14 cellular contexts compared by ENCODE assay signal in the genomic region with DNA sequence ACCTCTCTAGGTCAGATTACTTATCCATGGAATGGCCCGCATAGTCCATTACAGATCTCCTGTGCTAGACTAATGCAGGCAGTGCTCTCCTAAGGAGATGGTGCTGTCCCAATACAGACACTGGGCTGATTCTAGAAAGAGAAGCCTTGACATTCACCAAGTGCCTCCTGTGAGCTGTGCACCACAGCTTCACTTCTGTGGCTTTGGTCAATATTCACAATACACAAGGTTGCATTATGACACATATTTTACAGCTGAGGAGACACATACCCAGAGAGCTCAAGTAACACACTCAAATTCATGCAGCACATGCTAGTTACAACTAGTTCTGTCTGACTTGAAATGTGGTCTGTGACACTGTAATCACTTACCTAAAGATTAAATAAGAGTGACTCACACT. TPM values are rescaled to one million over a fixed set of nuclear protein-coding genes. Genes with fewer than 3 reads are reported as not detected.
DNase-seq lines count a peak whose midpoint lies in the region; ATAC-seq and TF ChIP-seq lines count a peak whose summit lies in the region.
"Had no signal": no experiment of that assay in that cellular context is flagged by ENCODE, and none has a peak within 500 bp of the region (broad histone marks: within the 10 kb centered on the region; RNA-seq: fewer than 3 reads in every experiment).

No MANE protein-coding gene starts in this region.

- no peaks in the 10 kb centered on the region for H3K9me3 Mint-ChIP-seq in activated CD8-positive, alpha-beta T cell treated with anti-CD3 and anti-CD28 coated beads for 36 hours
- H3K9me3 Mint-ChIP-seq: naive thymus-derived CD8-positive, alpha-beta T cell; type B pancreatic cell had no signal

- no peaks in the 10 kb centered on the region for H3K27me3 ChIP-seq in prostate gland (replicated peaks; ENCODE audit: insufficient read depth)

- no peak for TF ChIP-seq POLR2A in prostate gland (IDR thresholded peaks at IDR 0.05)

- ATAC-seq in HG03097 (IDR thresholded peaks at IDR 0.05; ENCODE audit: low FRiP score, unreplicated experiment), result peak; percentile 55
- ATAC-seq in activated CD8-positive, alpha-beta T cell treated with anti-CD3 and anti-CD28 coated beads for 36 hours, result peak; percentile 89

- CTCF ChIA-PET in activated CD8-positive, alpha-beta T cell treated with anti-CD3 and anti-CD28 coated beads for 36 hours (lab: Charles Lee), result interaction anchor here (1.0 to 6.6 kb wide), 8 partner anchors 14 to 482 kb away, joined by 3 to 53 read pairs (median 4); no protein-coding TSS in a partner anchor

- no peaks in the 10 kb centered on the region for H3K36me3 Mint-ChIP-seq in activated CD8-positive, alpha-beta T cell treated with anti-CD3 and anti-CD28 coated beads for 36 hours (ENCODE audit: low read depth)
- H3K36me3 Mint-ChIP-seq: naive thymus-derived CD8-positive, alpha-beta T cell; type B pancreatic cell had no signal

- peak; percentile 50 for DNase-seq in stimulated activated CD4-positive, alpha-beta T cell treated with anti-CD3 and anti-CD28 coated beads, Interleukin-1b, Interleukin-23, amount 100 ng/mL, for 48 hours
- DNase-seq in stimulated activated CD4-positive, alpha-beta T cell treated with anti-CD3 and anti-CD28 coated beads, Interleukin-2, amount 100 ng/mL, for 24 hours, result no peak
- DNase-seq in activated CD8-positive, alpha-beta T cell treated with anti-CD3 and anti-CD28 coated beads for 36 hours, result peak; percentile 66
- DNase-seq in OCI-M2 (lab: John Stamatoyannopoulos, UW; ENCODE audit: unreplicated experiment), result no peak
- DNase-seq in prostate gland (ENCODE audit: low spot score), result no peak
- DNase-seq in AML-193 (lab: John Stamatoyannopoulos, UW), result no peak
- DNase-seq in NCI-H774 (lab: John Stamatoyannopoulos, UW), result no peak
- DNase-seq: Caco-2; naive thymus-derived CD8-positive, alpha-beta T cell; NCI-H1105 treated with DMSO at 0.1 percent for 48 hours; SHP77 treated with DMSO at 0.1 percent for 48 hours had no signal

- H3K27ac ChIP-seq in prostate gland, result no peak overlapping the region
- H3K27ac ChIP-seq: coronary artery had no signal

- no peak for TF ChIP-seq CTCF in activated CD8-positive, alpha-beta T cell treated with anti-CD3 and anti-CD28 coated beads for 36 hours (IDR thresholded peaks at IDR 0.05)
- no peak for TF ChIP-seq CTCF in prostate gland (IDR thresholded peaks at IDR 0.05)

- H3K27me3 Mint-ChIP-seq in activated CD8-positive, alpha-beta T cell treated with anti-CD3 and anti-CD28 coated beads for 36 hours, result peaks cover 52% of the 10 kb centered on the region
- H3K27me3 Mint-ChIP-seq: type B pancreatic cell had no signal

- peaks cover 30% of the 10 kb centered on the region for H3K4me1 Mint-ChIP-seq in activated CD8-positive, alpha-beta T cell treated with anti-CD3 and anti-CD28 coated beads for 36 hours (ENCODE audit: low read depth)

- H3K27ac Mint-ChIP-seq in activated CD8-positive, alpha-beta T cell treated with anti-CD3 and anti-CD28 coated beads for 36 hours, result no peak overlapping the region
- H3K27ac Mint-ChIP-seq: naive thymus-derived CD8-positive, alpha-beta T cell; type B pancreatic cell had no signal

- no peaks in the 10 kb centered on the region for H3K9me3 ChIP-seq in prostate gland
- H3K9me3 ChIP-seq: Caco-2 had no signal

- H3K4me1 ChIP-seq in prostate gland (replicated peaks), result no peaks in the 10 kb centered on the region
- H3K4me1 ChIP-seq: Caco-2 had no signal

- H3K4me3 Mint-ChIP-seq in activated CD8-positive, alpha-beta T cell treated with anti-CD3 and anti-CD28 coated beads for 36 hours, result no peak overlapping the region
- H3K4me3 Mint-ChIP-seq: naive thymus-derived CD8-positive, alpha-beta T cell; type B pancreatic cell had no signal

- POLR2A ChIA-PET in activated CD8-positive, alpha-beta T cell treated with anti-CD3 and anti-CD28 coated beads for 36 hours (lab: Charles Lee), result no interaction called here

- no peak overlapping the region for H3K4me3 ChIP-seq in prostate gland
- H3K4me3 ChIP-seq: coronary artery had no signal

- WGBS in prostate gland, result 100% methylated on average over 1 of the region's 1 CpG

- intact Hi-C loops in activated CD8-positive, alpha-beta T cell treated with anti-CD3 and anti-CD28 coated beads for 36 hours (cut with micrococcal nuclease), result no loop called here
- intact Hi-C loops in prostate gland (cut with DNase I), result no loop called here

- no peaks in the 10 kb centered on the region for H3K36me3 ChIP-seq in prostate gland

RNA-seq across cellular contexts. Expression of gene LRRC8B, which starts 59.4 kb away (rescaled TPM):
- total RNA-seq in activated CD8-positive, alpha-beta T cell treated with anti-CD3 and anti-CD28 coated beads for 36 hours, result 10 to 100 TPM; 24.9 to 31.7 TPM
- 10 to 100 TPM; 13.9 to 25.6 TPM for total RNA-seq in prostate gland

Comparison
In these comparisons a context has a peak if more than half of its experiments do, and no peak if none do; other contexts are left out.
1. DNase-seq: peak in stimulated activated CD4-positive, alpha-beta T cell treated with anti-CD3 and anti-CD28 coated beads, Interleukin-1b, Interleukin-23, amount 100 ng/mL, for 48 hours (single experiment) and activated CD8-positive, alpha-beta T cell treated with anti-CD3 and anti-CD28 coated beads for 36 hours (single experiment); none in stimulated activated CD4-positive, alpha-beta T cell treated with anti-CD3 and anti-CD28 coated beads, Interleukin-2, amount 100 ng/mL, for 24 hours (0 of 2), OCI-M2 (single experiment), prostate gland (single experiment), AML-193 (0 of 2) and NCI-H774 (single experiment).